ENCODE assay signal across 9 cellular contexts in genomic region chr10:124708922-124709520, GRCh38. TPM values are rescaled to one million over a fixed set of nuclear protein-coding genes. Genes with fewer than 3 reads are reported as not detected.
A peak's percentile ranks its signal among the peaks of the same experiment; 100 is the strongest.
DNase-seq lines count a peak whose midpoint lies in the region; ATAC-seq and TF ChIP-seq lines count a peak whose summit lies in the region.
"Had no signal": no experiment of that assay in that cellular context is flagged by ENCODE, and none has a peak within 500 bp of the region (broad histone marks: within the 10 kb centered on the region; RNA-seq: fewer than 3 reads in every experiment).

No MANE protein-coding gene starts in this region.

- no peak overlapping the region for H3K4me3 ChIP-seq in cardiac muscle cell
- H3K4me3 ChIP-seq in naive thymus-derived CD4-positive, alpha-beta T cell (ENCODE audit: low read length): no peak overlapping the region
- H3K4me3 ChIP-seq: SJCRH30 had no signal

- TF ChIP-seq CTCF in cardiac muscle cell (IDR thresholded peaks at IDR 0.05; ENCODE audit: low read depth, low read length): no peak

- H3K27me3 ChIP-seq in cardiac muscle cell: no peaks in the 10 kb centered on the region
- H3K27me3 ChIP-seq in naive thymus-derived CD4-positive, alpha-beta T cell (ENCODE audit: control insufficient read depth in 2 of 2, insufficient read depth in 2 of 2, low read length in 2 of 2): no peaks in the 10 kb centered on the region
- H3K27me3 ChIP-seq: SJCRH30 had no signal

- H3K36me3 Mint-ChIP-seq in naive thymus-derived CD4-positive, alpha-beta T cell: peaks cover 0 to 21% (median 4%) of the 10 kb centered on the region in 5 donors

- no peak for ATAC-seq in left ventricle myocardium superior
- ATAC-seq in naive thymus-derived CD4-positive, alpha-beta T cell: peak; percentile 49
- ATAC-seq in HG03159 (IDR thresholded peaks at IDR 0.05; ENCODE audit: unreplicated experiment): no peak

- H3K4me1 Mint-ChIP-seq in naive thymus-derived CD4-positive, alpha-beta T cell: peaks cover 61 to 89% (median 82%) of the 10 kb centered on the region in 7 donors

- H3K27me3 Mint-ChIP-seq in naive thymus-derived CD4-positive, alpha-beta T cell: no peaks in the 10 kb centered on the region

- peaks cover 11% of the 10 kb centered on the region for H3K4me1 ChIP-seq in cardiac muscle cell (ENCODE audit: low read depth)
- peaks cover 69 to 82% of the 10 kb centered on the region in 2 donors for H3K4me1 ChIP-seq in naive thymus-derived CD4-positive, alpha-beta T cell (ENCODE audit: control insufficient read depth in 2 of 2, insufficient read depth in 2 of 2, low read length in 2 of 2)
- H3K4me1 ChIP-seq: SJCRH30 had no signal

- intact Hi-C loops in left ventricle myocardium superior (cut with micrococcal nuclease): no loop called here
- intact Hi-C loops in naive thymus-derived CD4-positive, alpha-beta T cell (cut with micrococcal nuclease): no loop called here

- no peak for DNase-seq in cardiac muscle cell (ENCODE audit: low read depth in 1 of 2, low spot score in 1 of 2)
- no peak for DNase-seq in left ventricle myocardium superior
- DNase-seq in naive thymus-derived CD4-positive, alpha-beta T cell: no peak
- no peak for DNase-seq in medulla oblongata (ENCODE audit: extremely low spot score)
- DNase-seq in NAMALWA (ENCODE audit: low spot score): no peak
- DNase-seq in kidney glomerular epithelial cell (lab: John Stamatoyannopoulos, UW): no peak

- H3K9me3 ChIP-seq in cardiac muscle cell (ENCODE audit: low read depth): no peaks in the 10 kb centered on the region
- no peaks in the 10 kb centered on the region for H3K9me3 ChIP-seq in naive thymus-derived CD4-positive, alpha-beta T cell (ENCODE audit: control insufficient read depth in 2 of 3, low read length in 3 of 3)
- H3K9me3 ChIP-seq: SJCRH30 had no signal

- H3K9me3 Mint-ChIP-seq in naive thymus-derived CD4-positive, alpha-beta T cell: no peaks in the 10 kb centered on the region

- H3K4me3 Mint-ChIP-seq in naive thymus-derived CD4-positive, alpha-beta T cell: peak overlapping the region in 2 of 10 donors; percentile 17 to 27

- no peaks in the 10 kb centered on the region for H3K36me3 ChIP-seq in cardiac muscle cell
- peaks cover 0 to 16% (median 6%) of the 10 kb centered on the region in 3 experiments for H3K36me3 ChIP-seq in naive thymus-derived CD4-positive, alpha-beta T cell (ENCODE audit: control insufficient read depth in 2 of 3, insufficient read depth in 3 of 3, low read length in 3 of 3)
- H3K36me3 ChIP-seq: SJCRH30 had no signal

- H3K27ac Mint-ChIP-seq in naive thymus-derived CD4-positive, alpha-beta T cell: peak overlapping the region in 4 of 9 donors; percentile 52 to 86 (median 72)

- CTCF ChIA-PET in naive thymus-derived CD4-positive, alpha-beta T cell (lab: Charles Lee): interaction anchor here (1.8 to 1.9 kb wide), 2 partner anchors 10 to 19 kb away, joined by 5 to 9 read pairs; no protein-coding TSS in a partner anchor

- POLR2A ChIA-PET in naive thymus-derived CD4-positive, alpha-beta T cell (lab: Charles Lee): interaction anchor here (0.7 to 15.1 kb wide), 5 partner anchors 12 to 48 kb away, joined by 3 to 271 read pairs (median 4); no protein-coding TSS in a partner anchor

- H3K27ac ChIP-seq in cardiac muscle cell (peak overlapping the region; percentile 49), cingulate gyrus (ENCODE audit: low read depth, low read length) (peak overlapping the region; percentile 94)
- H3K27ac ChIP-seq in naive thymus-derived CD4-positive, alpha-beta T cell (ENCODE audit: low read depth, low read length): no peak overlapping the region
- H3K27ac ChIP-seq: SJCRH30 had no signal

RNA-seq across cellular contexts. Expression of gene FAM53B, which starts 35.2 kb away (rescaled TPM):
- total RNA-seq in cardiac muscle cell (28.7 and 34.8 TPM in 2 replicates), left ventricle myocardium superior (45.3 TPM)
- polyA plus RNA-seq in cardiac muscle cell: 10.2 and 13.6 TPM in 2 replicates
- total RNA-seq in naive thymus-derived CD4-positive, alpha-beta T cell: 10 to 100 TPM; 25.5 to 51.5 (median 28.6) TPM
- 10 to 100 TPM in 1 of 2 donors, 1 to 10 TPM in 1; 3.9 to 18.8 TPM for polyA plus RNA-seq in naive thymus-derived CD4-positive, alpha-beta T cell
